1 cellular context compared by ENCODE assay signal in the genomic region with DNA sequence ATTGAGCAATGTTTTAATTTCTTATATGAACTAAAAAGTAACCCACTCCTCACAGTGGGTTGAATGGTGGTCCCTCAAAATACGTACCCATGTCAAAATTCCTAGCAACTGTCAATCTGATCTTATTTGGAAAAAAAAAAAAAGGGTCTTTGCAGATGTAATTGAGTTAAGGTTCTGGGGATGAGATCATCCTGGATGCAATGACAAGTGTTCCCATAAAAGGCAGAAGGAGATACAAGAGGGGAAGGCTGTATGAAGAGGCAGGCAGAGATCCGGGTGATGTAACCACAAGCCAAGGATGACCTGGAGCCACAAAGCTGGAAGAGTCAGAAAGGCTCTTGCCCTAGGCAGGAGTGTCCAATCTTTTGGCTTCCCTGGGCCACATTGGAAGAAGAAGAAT.
A peak's percentile ranks its signal among the peaks of the same experiment; 100 is the strongest.
TF ChIP-seq lines count a peak whose summit lies in the region.

No MANE protein-coding gene starts in this region.

TF ChIP-seq in HEK293, 187 proteins besides CTCF, POLR2A, EP300 and RAD21 (continued from another document):
- TF ChIP-seq, protein P1, sequence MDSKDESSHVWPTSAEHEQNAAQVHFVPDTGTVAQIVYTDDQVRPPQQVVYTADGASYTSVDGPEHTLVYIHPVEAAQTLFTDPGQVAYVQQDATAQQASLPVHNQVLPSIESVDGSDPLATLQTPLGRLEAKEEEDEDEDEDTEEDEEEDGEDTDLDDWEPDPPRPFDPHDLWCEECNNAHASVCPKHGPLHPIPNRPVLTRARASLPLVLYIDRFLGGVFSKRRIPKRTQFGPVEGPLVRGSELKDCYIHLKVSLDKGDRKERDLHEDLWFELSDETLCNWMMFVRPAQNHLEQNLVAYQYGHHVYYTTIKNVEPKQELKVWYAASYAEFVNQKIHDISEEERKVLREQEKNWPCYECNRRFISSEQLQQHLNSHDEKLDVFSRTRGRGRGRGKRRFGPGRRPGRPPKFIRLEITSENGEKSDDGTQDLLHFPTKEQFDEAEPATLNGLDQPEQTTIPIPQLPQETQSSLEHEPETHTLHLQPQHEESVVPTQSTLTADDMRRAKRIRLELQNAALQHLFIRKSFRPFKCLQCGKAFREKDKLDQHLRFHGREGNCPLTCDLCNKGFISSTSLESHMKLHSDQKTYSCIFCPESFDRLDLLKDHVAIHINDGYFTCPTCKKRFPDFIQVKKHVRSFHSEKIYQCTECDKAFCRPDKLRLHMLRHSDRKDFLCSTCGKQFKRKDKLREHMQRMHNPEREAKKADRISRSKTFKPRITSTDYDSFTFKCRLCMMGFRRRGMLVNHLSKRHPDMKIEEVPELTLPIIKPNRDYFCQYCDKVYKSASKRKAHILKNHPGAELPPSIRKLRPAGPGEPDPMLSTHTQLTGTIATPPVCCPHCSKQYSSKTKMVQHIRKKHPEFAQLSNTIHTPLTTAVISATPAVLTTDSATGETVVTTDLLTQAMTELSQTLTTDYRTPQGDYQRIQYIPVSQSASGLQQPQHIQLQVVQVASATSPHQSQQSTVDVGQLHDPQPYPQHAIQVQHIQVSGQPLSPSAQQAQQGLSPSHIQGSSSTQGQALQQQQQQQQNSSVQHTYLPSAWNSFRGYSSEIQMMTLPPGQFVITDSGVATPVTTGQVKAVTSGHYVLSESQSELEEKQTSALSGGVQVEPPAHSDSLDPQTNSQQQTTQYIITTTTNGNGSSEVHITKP (tag by site-specific recombination; IDR thresholded peaks at IDR 0.05): peak; percentile 68; the same call in 1 of the 2 replicates
- TF ChIP-seq TCF7L2 (IDR thresholded peaks at IDR 0.05; ENCODE audit: borderline replicate concordance, low read depth, low read length): no peak
- TF ChIP-seq, protein P2, sequence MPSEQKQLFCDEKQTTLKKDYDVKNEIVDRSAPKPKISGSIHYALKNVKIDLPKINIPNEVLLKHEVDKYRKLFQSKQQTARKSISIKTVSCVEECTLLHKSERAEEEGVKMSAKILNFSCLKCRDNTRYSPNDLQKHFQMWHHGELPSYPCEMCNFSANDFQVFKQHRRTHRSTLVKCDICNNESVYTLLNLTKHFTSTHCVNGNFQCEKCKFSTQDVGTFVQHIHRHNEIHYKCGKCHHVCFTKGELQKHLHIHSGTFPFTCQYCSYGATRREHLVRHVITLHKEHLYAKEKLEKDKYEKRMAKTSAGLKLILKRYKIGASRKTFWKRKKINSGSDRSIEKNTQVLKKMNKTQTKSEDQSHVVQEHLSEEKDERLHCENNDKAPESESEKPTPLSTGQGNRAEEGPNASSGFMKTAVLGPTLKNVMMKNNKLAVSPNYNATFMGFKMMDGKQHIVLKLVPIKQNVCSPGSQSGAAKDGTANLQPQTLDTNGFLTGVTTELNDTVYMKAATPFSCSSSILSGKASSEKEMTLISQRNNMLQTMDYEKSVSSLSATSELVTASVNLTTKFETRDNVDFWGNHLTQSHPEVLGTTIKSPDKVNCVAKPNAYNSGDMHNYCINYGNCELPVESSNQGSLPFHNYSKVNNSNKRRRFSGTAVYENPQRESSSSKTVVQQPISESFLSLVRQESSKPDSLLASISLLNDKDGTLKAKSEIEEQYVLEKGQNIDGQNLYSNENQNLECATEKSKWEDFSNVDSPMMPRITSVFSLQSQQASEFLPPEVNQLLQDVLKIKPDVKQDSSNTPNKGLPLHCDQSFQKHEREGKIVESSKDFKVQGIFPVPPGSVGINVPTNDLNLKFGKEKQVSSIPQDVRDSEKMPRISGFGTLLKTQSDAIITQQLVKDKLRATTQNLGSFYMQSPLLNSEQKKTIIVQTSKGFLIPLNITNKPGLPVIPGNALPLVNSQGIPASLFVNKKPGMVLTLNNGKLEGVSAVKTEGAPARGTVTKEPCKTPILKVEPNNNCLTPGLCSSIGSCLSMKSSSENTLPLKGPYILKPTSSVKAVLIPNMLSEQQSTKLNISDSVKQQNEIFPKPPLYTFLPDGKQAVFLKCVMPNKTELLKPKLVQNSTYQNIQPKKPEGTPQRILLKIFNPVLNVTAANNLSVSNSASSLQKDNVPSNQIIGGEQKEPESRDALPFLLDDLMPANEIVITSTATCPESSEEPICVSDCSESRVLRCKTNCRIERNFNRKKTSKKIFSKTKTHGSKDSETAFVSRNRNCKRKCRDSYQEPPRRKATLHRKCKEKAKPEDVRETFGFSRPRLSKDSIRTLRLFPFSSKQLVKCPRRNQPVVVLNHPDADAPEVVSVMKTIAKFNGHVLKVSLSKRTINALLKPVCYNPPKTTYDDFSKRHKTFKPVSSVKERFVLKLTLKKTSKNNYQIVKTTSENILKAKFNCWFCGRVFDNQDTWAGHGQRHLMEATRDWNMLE (tag by site-specific recombination; conservative IDR thresholded peaks at IDR 0.05; ENCODE audit: low read depth): peak; percentile 58
- peak; percentile 81; the same call in 1 of the 2 replicates for TF ChIP-seq ZEB2 (tag by site-specific recombination; IDR thresholded peaks at IDR 0.05)
- TF ChIP-seq HOXD13 (CRISPR knock-in tag; IDR thresholded peaks at IDR 0.05; ENCODE audit: borderline replicate concordance): no peak
- TF ChIP-seq ZNF549 (tag by site-specific recombination; IDR thresholded peaks at IDR 0.05): no peak
- TF ChIP-seq, protein P3, sequence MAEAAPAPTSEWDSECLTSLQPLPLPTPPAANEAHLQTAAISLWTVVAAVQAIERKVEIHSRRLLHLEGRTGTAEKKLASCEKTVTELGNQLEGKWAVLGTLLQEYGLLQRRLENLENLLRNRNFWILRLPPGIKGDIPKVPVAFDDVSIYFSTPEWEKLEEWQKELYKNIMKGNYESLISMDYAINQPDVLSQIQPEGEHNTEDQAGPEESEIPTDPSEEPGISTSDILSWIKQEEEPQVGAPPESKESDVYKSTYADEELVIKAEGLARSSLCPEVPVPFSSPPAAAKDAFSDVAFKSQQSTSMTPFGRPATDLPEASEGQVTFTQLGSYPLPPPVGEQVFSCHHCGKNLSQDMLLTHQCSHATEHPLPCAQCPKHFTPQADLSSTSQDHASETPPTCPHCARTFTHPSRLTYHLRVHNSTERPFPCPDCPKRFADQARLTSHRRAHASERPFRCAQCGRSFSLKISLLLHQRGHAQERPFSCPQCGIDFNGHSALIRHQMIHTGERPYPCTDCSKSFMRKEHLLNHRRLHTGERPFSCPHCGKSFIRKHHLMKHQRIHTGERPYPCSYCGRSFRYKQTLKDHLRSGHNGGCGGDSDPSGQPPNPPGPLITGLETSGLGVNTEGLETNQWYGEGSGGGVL (tag by site-specific recombination; IDR thresholded peaks at IDR 0.05): no peak
- no peak for TF ChIP-seq ZNF48 (tag by site-specific recombination; IDR thresholded peaks at IDR 0.05)
- TF ChIP-seq ZNF175 (tag by site-specific recombination; IDR thresholded peaks at IDR 0.05): no peak
- peak; percentile 40; the same call in 1 of the 2 replicates for TF ChIP-seq ZBTB21 (tag by site-specific recombination; IDR thresholded peaks at IDR 0.05)
- peak; percentile 66 for TF ChIP-seq ZNF629 (tag by site-specific recombination; IDR thresholded peaks at IDR 0.05)
- TF ChIP-seq ZNF776 (tag by site-specific recombination; IDR thresholded peaks at IDR 0.05; ENCODE audit: borderline replicate concordance): no peak
- TF ChIP-seq ZNF623 (tag by site-specific recombination; IDR thresholded peaks at IDR 0.05): 0 out of 2 replicates have a peak, but pooled peaks have one; percentile 16
- peak; percentile 55 for TF ChIP-seq ZBTB17 (tag by site-specific recombination; IDR thresholded peaks at IDR 0.05)
- 0 out of 2 replicates have a peak, but pooled peaks have one; percentile 34 for TF ChIP-seq ZFP69B (tag by site-specific recombination; IDR thresholded peaks at IDR 0.05)
- TF ChIP-seq ZNF121 (tag by site-specific recombination; IDR thresholded peaks at IDR 0.05): no peak
- no peak for TF ChIP-seq ZFP41 (tag by site-specific recombination; IDR thresholded peaks at IDR 0.05; ENCODE audit: borderline replicate concordance)
- TF ChIP-seq, protein P4, sequence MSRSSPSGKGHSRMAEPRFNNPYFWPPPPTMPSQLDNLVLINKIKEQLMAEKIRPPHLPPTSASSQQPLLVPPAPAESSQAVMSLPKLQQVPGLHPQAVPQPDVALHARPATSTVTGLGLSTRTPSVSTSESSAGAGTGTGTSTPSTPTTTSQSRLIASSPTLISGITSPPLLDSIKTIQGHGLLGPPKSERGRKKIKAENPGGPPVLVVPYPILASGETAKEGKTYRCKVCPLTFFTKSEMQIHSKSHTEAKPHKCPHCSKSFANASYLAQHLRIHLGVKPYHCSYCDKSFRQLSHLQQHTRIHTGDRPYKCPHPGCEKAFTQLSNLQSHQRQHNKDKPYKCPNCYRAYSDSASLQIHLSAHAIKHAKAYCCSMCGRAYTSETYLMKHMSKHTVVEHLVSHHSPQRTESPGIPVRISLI (tag by site-specific recombination; IDR thresholded peaks at IDR 0.05): peak; percentile 72; the same call in 1 of the 2 replicates
- no peak for TF ChIP-seq GFI1B (tag by site-specific recombination; IDR thresholded peaks at IDR 0.05)
- no peak for TF ChIP-seq ZFP37 (tag by site-specific recombination; IDR thresholded peaks at IDR 0.05)
- peak; percentile 59; the same call in 1 of the 2 replicates for TF ChIP-seq ZNF335 (tag by site-specific recombination; conservative IDR thresholded peaks at IDR 0.05)
- TF ChIP-seq, protein P5, sequence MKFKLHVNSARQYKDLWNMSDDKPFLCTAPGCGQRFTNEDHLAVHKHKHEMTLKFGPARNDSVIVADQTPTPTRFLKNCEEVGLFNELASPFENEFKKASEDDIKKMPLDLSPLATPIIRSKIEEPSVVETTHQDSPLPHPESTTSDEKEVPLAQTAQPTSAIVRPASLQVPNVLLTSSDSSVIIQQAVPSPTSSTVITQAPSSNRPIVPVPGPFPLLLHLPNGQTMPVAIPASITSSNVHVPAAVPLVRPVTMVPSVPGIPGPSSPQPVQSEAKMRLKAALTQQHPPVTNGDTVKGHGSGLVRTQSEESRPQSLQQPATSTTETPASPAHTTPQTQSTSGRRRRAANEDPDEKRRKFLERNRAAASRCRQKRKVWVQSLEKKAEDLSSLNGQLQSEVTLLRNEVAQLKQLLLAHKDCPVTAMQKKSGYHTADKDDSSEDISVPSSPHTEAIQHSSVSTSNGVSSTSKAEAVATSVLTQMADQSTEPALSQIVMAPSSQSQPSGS (tag by site-specific recombination; IDR thresholded peaks at IDR 0.05; ENCODE audit: low read depth): peak; percentile 89
